1 cellular context compared by ENCODE assay signal in the genomic region with DNA sequence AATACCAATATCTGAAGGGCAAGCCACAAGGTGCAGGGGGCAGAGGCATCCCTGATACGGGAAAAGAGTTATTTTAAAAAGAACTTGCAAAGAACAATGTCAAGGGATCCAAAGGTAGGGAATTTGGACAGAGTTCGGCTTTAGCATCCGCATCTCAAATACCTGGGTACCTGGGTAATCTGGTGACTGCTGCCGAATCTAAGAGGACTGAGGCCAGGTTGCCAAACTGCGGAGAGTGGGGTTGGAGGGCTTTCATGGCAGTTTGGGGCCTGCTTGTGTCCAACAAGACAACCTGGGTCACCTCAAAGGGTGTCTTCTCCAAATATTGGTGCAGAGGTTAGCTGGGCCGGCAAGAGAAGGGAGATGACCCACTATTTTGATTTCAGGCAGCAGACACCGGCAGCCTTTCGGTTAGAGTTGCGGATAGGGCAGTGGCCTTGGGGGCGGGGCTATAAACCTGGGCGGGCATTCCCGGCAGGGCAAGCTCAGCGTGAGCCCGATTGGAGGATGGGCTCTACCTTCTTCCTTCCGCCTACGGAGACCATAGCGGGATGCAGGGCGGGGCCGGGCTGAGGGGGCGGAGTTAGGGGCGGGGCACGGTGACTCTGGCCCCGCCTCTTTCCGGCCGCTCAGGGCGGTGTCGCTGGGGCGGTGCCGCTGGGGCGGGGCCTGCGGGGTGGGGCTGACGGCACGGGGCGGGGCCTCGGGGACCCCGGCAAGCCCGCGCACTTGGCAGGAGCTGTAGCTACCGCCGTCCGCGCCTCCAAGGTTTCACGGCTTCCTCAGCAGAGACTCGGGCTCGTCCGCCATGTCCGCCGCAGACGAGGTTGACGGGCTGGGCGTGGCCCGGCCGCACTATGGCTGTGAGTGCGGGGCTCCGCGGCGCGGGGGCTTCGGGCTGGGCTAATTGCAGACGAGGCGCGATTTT.
TF ChIP-seq lines count a peak whose summit lies in the region.

A gene with protein sequence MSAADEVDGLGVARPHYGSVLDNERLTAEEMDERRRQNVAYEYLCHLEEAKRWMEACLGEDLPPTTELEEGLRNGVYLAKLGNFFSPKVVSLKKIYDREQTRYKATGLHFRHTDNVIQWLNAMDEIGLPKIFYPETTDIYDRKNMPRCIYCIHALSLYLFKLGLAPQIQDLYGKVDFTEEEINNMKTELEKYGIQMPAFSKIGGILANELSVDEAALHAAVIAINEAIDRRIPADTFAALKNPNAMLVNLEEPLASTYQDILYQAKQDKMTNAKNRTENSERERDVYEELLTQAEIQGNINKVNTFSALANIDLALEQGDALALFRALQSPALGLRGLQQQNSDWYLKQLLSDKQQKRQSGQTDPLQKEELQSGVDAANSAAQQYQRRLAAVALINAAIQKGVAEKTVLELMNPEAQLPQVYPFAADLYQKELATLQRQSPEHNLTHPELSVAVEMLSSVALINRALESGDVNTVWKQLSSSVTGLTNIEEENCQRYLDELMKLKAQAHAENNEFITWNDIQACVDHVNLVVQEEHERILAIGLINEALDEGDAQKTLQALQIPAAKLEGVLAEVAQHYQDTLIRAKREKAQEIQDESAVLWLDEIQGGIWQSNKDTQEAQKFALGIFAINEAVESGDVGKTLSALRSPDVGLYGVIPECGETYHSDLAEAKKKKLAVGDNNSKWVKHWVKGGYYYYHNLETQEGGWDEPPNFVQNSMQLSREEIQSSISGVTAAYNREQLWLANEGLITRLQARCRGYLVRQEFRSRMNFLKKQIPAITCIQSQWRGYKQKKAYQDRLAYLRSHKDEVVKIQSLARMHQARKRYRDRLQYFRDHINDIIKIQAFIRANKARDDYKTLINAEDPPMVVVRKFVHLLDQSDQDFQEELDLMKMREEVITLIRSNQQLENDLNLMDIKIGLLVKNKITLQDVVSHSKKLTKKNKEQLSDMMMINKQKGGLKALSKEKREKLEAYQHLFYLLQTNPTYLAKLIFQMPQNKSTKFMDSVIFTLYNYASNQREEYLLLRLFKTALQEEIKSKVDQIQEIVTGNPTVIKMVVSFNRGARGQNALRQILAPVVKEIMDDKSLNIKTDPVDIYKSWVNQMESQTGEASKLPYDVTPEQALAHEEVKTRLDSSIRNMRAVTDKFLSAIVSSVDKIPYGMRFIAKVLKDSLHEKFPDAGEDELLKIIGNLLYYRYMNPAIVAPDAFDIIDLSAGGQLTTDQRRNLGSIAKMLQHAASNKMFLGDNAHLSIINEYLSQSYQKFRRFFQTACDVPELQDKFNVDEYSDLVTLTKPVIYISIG (N-terminal part only) (plus strand): TSS at position 709 of the 928 bp plus-strand sequence. CDS start 100 bp downstream, at position 809.

TF ChIP-seq in HepG2, 621 proteins besides CTCF, POLR2A, EP300 and RAD21 (continued from another document and continues in another):
- TF ChIP-seq, protein P1, sequence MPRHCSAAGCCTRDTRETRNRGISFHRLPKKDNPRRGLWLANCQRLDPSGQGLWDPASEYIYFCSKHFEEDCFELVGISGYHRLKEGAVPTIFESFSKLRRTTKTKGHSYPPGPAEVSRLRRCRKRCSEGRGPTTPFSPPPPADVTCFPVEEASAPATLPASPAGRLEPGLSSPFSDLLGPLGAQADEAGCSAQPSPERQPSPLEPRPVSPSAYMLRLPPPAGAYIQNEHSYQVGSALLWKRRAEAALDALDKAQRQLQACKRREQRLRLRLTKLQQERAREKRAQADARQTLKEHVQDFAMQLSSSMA (CRISPR knock-in tag; IDR thresholded peaks at IDR 0.05) = no peak
- TF ChIP-seq ZNF317 (CRISPR knock-in tag; IDR thresholded peaks at IDR 0.05) = no peak
- no peak for TF ChIP-seq CREB1 (IDR thresholded peaks at IDR 0.05)
- no peak for TF ChIP-seq CREB1 (CRISPR knock-in tag; IDR thresholded peaks at IDR 0.05)
- TF ChIP-seq ZNF83 (CRISPR knock-in tag; IDR thresholded peaks at IDR 0.05; ENCODE audit: borderline replicate concordance) = no peak
- TF ChIP-seq REXO4 (CRISPR knock-in tag; IDR thresholded peaks at IDR 0.05; ENCODE audit: borderline replicate concordance) = no peak
- TF ChIP-seq KDM4B (CRISPR knock-in tag; IDR thresholded peaks at IDR 0.05) = 0 out of 2 replicates have a peak, but pooled peaks have one; percentile 34
- no peak for TF ChIP-seq KDM6A (CRISPR knock-in tag; IDR thresholded peaks at IDR 0.05; ENCODE audit: low read depth)
- no peak for TF ChIP-seq NFIB (CRISPR knock-in tag; IDR thresholded peaks at IDR 0.05; ENCODE audit: borderline replicate concordance)
- no peak for TF ChIP-seq POLR2AphosphoS2 (IDR thresholded peaks at IDR 0.05; ENCODE audit: low read depth, low read length)
- TF ChIP-seq ZSCAN12 (CRISPR knock-in tag; IDR thresholded peaks at IDR 0.05) = no peak
- no peak for TF ChIP-seq ZNF253 (CRISPR knock-in tag; IDR thresholded peaks at IDR 0.05; ENCODE audit: borderline replicate concordance)
- no peak for TF ChIP-seq JARID2 (CRISPR knock-in tag; IDR thresholded peaks at IDR 0.05; ENCODE audit: insufficient replicate concordance)
- TF ChIP-seq, protein P2, sequence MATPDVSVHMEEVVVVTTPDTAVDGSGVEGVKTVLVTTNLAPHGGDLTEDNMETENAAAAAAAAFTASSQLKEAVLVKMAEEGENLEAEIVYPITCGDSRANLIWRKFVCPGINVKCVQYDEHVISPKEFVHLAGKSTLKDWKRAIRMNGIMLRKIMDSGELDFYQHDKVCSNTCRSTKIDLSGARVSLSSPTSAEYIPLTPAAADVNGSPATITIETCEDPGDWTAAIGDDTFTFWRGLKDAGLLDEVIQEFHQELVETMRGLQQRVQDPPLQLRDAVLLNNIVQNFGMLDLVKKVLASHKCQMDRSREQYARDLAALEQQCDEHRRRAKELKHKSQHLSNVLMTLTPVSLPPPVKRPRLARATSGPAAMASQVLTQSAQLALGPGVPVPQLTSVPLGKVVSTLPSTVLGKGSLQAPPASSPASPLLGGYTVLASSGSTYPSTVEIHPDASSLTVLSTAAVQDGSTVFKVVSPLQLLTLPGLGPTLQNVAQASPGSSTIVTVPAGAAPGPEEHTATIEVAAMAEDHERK (CRISPR knock-in tag; IDR thresholded peaks at IDR 0.05; ENCODE audit: low read depth) = no peak
- TF ChIP-seq, protein P3, sequence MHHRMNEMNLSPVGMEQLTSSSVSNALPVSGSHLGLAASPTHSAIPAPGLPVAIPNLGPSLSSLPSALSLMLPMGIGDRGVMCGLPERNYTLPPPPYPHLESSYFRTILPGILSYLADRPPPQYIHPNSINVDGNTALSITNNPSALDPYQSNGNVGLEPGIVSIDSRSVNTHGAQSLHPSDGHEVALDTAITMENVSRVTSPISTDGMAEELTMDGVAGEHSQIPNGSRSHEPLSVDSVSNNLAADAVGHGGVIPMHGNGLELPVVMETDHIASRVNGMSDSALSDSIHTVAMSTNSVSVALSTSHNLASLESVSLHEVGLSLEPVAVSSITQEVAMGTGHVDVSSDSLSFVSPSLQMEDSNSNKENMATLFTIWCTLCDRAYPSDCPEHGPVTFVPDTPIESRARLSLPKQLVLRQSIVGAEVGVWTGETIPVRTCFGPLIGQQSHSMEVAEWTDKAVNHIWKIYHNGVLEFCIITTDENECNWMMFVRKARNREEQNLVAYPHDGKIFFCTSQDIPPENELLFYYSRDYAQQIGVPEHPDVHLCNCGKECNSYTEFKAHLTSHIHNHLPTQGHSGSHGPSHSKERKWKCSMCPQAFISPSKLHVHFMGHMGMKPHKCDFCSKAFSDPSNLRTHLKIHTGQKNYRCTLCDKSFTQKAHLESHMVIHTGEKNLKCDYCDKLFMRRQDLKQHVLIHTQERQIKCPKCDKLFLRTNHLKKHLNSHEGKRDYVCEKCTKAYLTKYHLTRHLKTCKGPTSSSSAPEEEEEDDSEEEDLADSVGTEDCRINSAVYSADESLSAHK (CRISPR knock-in tag; IDR thresholded peaks at IDR 0.05; ENCODE audit: borderline replicate concordance) = no peak
- no peak for TF ChIP-seq ZNF816 (CRISPR knock-in tag; IDR thresholded peaks at IDR 0.05; ENCODE audit: borderline replicate concordance)
- no peak for TF ChIP-seq SRSF4 (IDR thresholded peaks at IDR 0.05; ENCODE audit: low read depth, low read length, poor library complexity, severe bottlenecking)
- TF ChIP-seq, protein P4, sequence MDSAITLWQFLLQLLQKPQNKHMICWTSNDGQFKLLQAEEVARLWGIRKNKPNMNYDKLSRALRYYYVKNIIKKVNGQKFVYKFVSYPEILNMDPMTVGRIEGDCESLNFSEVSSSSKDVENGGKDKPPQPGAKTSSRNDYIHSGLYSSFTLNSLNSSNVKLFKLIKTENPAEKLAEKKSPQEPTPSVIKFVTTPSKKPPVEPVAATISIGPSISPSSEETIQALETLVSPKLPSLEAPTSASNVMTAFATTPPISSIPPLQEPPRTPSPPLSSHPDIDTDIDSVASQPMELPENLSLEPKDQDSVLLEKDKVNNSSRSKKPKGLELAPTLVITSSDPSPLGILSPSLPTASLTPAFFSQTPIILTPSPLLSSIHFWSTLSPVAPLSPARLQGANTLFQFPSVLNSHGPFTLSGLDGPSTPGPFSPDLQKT (CRISPR knock-in tag; IDR thresholded peaks at IDR 0.05; ENCODE audit: borderline replicate concordance) = no peak
- TF ChIP-seq, protein P5, sequence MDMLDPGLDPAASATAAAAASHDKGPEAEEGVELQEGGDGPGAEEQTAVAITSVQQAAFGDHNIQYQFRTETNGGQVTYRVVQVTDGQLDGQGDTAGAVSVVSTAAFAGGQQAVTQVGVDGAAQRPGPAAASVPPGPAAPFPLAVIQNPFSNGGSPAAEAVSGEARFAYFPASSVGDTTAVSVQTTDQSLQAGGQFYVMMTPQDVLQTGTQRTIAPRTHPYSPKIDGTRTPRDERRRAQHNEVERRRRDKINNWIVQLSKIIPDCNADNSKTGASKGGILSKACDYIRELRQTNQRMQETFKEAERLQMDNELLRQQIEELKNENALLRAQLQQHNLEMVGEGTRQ (IDR thresholded peaks at IDR 0.05; ENCODE audit: low read depth, low read length) = no peak
- TF ChIP-seq, protein P5 (CRISPR knock-in tag; IDR thresholded peaks at IDR 0.05; ENCODE audit: borderline replicate concordance) = no peak
- TF ChIP-seq SCMH1 (CRISPR knock-in tag; IDR thresholded peaks at IDR 0.05; ENCODE audit: borderline replicate concordance) = no peak
- TF ChIP-seq HDAC6 (IDR thresholded peaks at IDR 0.05; ENCODE audit: low read depth, low read length) = no peak
- no peak for TF ChIP-seq ARNT (IDR thresholded peaks at IDR 0.05)
- TF ChIP-seq, protein P6, sequence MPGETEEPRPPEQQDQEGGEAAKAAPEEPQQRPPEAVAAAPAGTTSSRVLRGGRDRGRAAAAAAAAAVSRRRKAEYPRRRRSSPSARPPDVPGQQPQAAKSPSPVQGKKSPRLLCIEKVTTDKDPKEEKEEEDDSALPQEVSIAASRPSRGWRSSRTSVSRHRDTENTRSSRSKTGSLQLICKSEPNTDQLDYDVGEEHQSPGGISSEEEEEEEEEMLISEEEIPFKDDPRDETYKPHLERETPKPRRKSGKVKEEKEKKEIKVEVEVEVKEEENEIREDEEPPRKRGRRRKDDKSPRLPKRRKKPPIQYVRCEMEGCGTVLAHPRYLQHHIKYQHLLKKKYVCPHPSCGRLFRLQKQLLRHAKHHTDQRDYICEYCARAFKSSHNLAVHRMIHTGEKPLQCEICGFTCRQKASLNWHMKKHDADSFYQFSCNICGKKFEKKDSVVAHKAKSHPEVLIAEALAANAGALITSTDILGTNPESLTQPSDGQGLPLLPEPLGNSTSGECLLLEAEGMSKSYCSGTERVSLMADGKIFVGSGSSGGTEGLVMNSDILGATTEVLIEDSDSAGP (CRISPR knock-in tag; IDR thresholded peaks at IDR 0.05; ENCODE audit: borderline replicate concordance) = no peak
- TF ChIP-seq PRMT3 (CRISPR knock-in tag; IDR thresholded peaks at IDR 0.05; ENCODE audit: borderline replicate concordance, low read depth) = no peak
- TF ChIP-seq JUND (CRISPR knock-in tag; IDR thresholded peaks at IDR 0.05) = no peak
- TF ChIP-seq, protein P7, sequence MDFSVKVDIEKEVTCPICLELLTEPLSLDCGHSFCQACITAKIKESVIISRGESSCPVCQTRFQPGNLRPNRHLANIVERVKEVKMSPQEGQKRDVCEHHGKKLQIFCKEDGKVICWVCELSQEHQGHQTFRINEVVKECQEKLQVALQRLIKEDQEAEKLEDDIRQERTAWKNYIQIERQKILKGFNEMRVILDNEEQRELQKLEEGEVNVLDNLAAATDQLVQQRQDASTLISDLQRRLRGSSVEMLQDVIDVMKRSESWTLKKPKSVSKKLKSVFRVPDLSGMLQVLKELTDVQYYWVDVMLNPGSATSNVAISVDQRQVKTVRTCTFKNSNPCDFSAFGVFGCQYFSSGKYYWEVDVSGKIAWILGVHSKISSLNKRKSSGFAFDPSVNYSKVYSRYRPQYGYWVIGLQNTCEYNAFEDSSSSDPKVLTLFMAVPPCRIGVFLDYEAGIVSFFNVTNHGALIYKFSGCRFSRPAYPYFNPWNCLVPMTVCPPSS (IDR thresholded peaks at IDR 0.05) = no peak
- peak; percentile 64; the same call in 1 of the 2 replicates for TF ChIP-seq DRAP1 (CRISPR knock-in tag; IDR thresholded peaks at IDR 0.05)
- TF ChIP-seq ZNF687 (CRISPR knock-in tag; IDR thresholded peaks at IDR 0.05) = peak; percentile 71
- peak; percentile 24; the same call in 1 of the 2 replicates for TF ChIP-seq SP5 (CRISPR knock-in tag; IDR thresholded peaks at IDR 0.05; ENCODE audit: borderline replicate concordance, low read depth)
- TF ChIP-seq ZNF431 (CRISPR knock-in tag; IDR thresholded peaks at IDR 0.05; ENCODE audit: borderline replicate concordance, low read depth) = no peak
